ENCODE assay signal across 8 cellular contexts in the genomic region with DNA sequence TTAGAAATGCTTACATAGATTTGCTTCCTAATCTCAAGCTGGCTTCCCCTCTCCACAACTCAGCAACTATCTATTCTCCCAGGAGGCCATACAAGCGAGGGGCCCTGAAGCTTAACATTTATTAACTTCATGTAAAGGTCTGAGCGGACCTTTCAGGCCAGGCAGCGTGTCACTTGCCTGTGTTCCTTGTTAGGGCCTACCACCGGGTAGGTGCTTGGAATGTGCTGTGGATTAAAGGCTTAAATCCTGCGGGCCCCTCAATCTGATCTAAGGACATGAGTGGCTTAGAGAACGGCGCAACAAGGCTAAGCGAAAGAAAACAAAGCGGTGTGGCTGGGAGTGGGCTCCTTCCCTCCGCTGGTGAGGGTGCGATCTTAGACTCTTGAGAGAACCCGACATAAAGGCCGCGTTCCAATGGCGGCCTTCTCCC. TPM values are rescaled to one million over a fixed set of nuclear protein-coding genes. Genes with fewer than 3 reads are reported as not detected.
DNase-seq lines count a peak whose midpoint lies in the region; ATAC-seq, FAIRE-seq and TF ChIP-seq lines count a peak whose summit lies in the region.

No MANE protein-coding gene starts in this region.

- TF ChIP-seq POLR2A in GM12892 (IDR thresholded peaks at IDR 0.05; ENCODE audit: low read depth, low read length) = no peak

- H3K36me3 ChIP-seq in mucosa of stomach (ENCODE audit: control insufficient read depth, insufficient read depth, low read length) = no peaks in the 10 kb centered on the region

- H3K27ac ChIP-seq in coronary artery = peak overlapping the region; percentile 92 to 99

- H3K9ac ChIP-seq in mucosa of stomach (ENCODE audit: low read length) = peak overlapping the region; percentile 99

- H3K4me3 ChIP-seq in coronary artery (peak overlapping the region; percentile 98), mucosa of stomach (ENCODE audit: low read length) (peak overlapping the region; percentile 99)

- peak; percentile 26 for DNase-seq in GM12892 (ENCODE audit: insufficient read length)
- DNase-seq in MV-4-11 (lab: John Stamatoyannopoulos, UW) = peak; percentile 29
- DNase-seq in coronary artery (ENCODE audit: low spot score) = peak; percentile 74
- no peak for DNase-seq in NCI-H2196 treated with DMSO at 0.1 percent for 48 hours (lab: John Stamatoyannopoulos, UW; ENCODE audit: unreplicated experiment)

- peaks cover 25% of the 10 kb centered on the region for H3K4me1 ChIP-seq in mucosa of stomach (ENCODE audit: control insufficient read depth, insufficient read depth, low read length)

- TF ChIP-seq CTCF in coronary artery (IDR thresholded peaks at IDR 0.05) = no peak

- ATAC-seq in GM18498 (IDR thresholded peaks at IDR 0.05; ENCODE audit: unreplicated experiment) (no peak), GM19397 (IDR thresholded peaks at IDR 0.05; ENCODE audit: unreplicated experiment) (no peak), GM18909 (IDR thresholded peaks at IDR 0.05; ENCODE audit: poor library complexity, unreplicated experiment) (no peak)

- peak; percentile 46 for FAIRE-seq in GM12892 (lab: Jason Lieb, UNC)

- H3K9me3 ChIP-seq in mucosa of stomach (ENCODE audit: control insufficient read depth, low read length) = no peaks in the 10 kb centered on the region

- no peaks in the 10 kb centered on the region for H3K27me3 ChIP-seq in mucosa of stomach (ENCODE audit: control insufficient read depth, insufficient read depth, low read length)

RNA-seq across cellular contexts. Expression of gene HSPA4, which starts 0.7 kb away (rescaled TPM):
- 68.6 TPM for polyA plus RNA-seq in GM12892 (2012; ENCODE audit: missing spikeins)

RNA-seq across cellular contexts. Expression of gene ZCCHC10, which starts 24.8 kb away (rescaled TPM):
- polyA plus RNA-seq in GM12892 (2012; ENCODE audit: missing spikeins) = 27.7 TPM
